8 cellular contexts compared by ENCODE assay signal in the genomic region with DNA sequence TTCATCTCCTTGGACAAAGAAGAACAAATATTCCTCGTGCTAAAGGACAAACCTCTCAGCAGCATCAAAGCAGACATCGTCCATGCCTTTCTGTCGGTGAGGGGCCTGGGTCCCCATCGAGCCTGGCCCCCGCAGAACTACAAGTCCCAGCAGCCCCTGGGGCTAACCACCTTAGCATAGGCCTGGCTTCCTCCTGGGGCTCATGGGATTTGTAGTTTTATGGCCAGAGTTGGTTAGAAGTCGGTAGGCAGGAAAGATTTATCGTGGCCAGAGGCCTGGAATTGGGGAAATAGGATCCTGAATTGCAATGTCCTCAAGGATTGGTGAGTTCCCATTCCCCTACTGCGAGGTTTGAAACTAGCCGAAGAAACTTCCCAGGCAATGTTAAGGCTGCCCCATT. TPM values are rescaled to one million over a fixed set of nuclear protein-coding genes. Genes with fewer than 3 reads are reported as not detected.
DNase-seq lines count a peak whose midpoint lies in the region; ATAC-seq, FAIRE-seq and TF ChIP-seq lines count a peak whose summit lies in the region.

No MANE protein-coding gene starts in this region.

- no peak for TF ChIP-seq POLR2A in GM12891 (IDR thresholded peaks at IDR 0.05; ENCODE audit: low read depth, low read length)

- ATAC-seq in HG03565 (IDR thresholded peaks at IDR 0.05; ENCODE audit: unreplicated experiment) = no peak
- ATAC-seq in GM18867 (IDR thresholded peaks at IDR 0.05; ENCODE audit: unreplicated experiment) = no peak

- no peak for FAIRE-seq in GM12891 (lab: Jason Lieb, UNC)

- DNase-seq in GM12891 (ENCODE audit: insufficient read length, low spot score) = peak; percentile 59
- DNase-seq in NCI-H1105 treated with DMSO at 0.1 percent for 48 hours (lab: John Stamatoyannopoulos, UW) = peak; percentile 17
- peak; percentile 39 to 47 for DNase-seq in activated CD4-positive, alpha-beta T cell treated with anti-CD3 and anti-CD28 coated beads, Interleukin-2, amount 50 U/mL, for 4 hours
- DNase-seq in epidermal melanocyte (ENCODE audit: insufficient read length, low spot score) = peak; percentile 59
- peak; percentile 55 for DNase-seq in stimulated activated CD4-positive, alpha-beta T cell treated with anti-CD3 and anti-CD28 coated beads, Interleukin-4, amount 100 ng/mL, for 24 hours
- no peak for DNase-seq in NCI-H1694 (lab: John Stamatoyannopoulos, UW)

TF ChIP-seq in GM12891, 5 proteins besides CTCF, POLR2A, EP300 and RAD21:
- TF ChIP-seq POLR2AphosphoS5 (IDR thresholded peaks at IDR 0.05; ENCODE audit: low read depth, low read length) = no peak
- TF ChIP-seq POU2F2 (IDR thresholded peaks at IDR 0.05; ENCODE audit: low read depth, low read length) = no peak
- TF ChIP-seq SPI1 (IDR thresholded peaks at IDR 0.05; ENCODE audit: low read depth, low read length) = no peak
- no peak for TF ChIP-seq PAX5 (IDR thresholded peaks at IDR 0.05; ENCODE audit: insufficient read depth, low read length, severe bottlenecking)
- TF ChIP-seq TAF1 (IDR thresholded peaks at IDR 0.05; ENCODE audit: low read depth, low read length) = no peak
TF ChIP-seq in GM12891: peak in this region for 0.

RNA-seq across cellular contexts. Expression of a gene that starts 19.6 kb away (rescaled TPM):
- 0.42 TPM for polyA plus RNA-seq in GM12891 (2012; ENCODE audit: low read depth, missing spikeins)

RNA-seq across cellular contexts. Expression of a gene that starts 21.7 kb away (rescaled TPM):
- polyA plus RNA-seq in GM12891 (2012; ENCODE audit: low read depth, missing spikeins) = 1.4 TPM

RNA-seq across cellular contexts. Expression of a gene that starts 25.6 kb away (rescaled TPM):
- polyA plus RNA-seq in GM12891 (2012; ENCODE audit: low read depth, missing spikeins) = 11.8 TPM

RNA-seq across cellular contexts. Expression of a gene that starts 34.2 kb away (rescaled TPM):
- 6.0 TPM for polyA plus RNA-seq in GM12891 (2012; ENCODE audit: low read depth, missing spikeins)

RNA-seq across cellular contexts. Expression of a gene that starts 46.7 kb away (rescaled TPM):
- 60.0 TPM for polyA plus RNA-seq in GM12891 (2012; ENCODE audit: low read depth, missing spikeins)
